12 cellular contexts compared by ENCODE assay signal in the genomic region with DNA sequence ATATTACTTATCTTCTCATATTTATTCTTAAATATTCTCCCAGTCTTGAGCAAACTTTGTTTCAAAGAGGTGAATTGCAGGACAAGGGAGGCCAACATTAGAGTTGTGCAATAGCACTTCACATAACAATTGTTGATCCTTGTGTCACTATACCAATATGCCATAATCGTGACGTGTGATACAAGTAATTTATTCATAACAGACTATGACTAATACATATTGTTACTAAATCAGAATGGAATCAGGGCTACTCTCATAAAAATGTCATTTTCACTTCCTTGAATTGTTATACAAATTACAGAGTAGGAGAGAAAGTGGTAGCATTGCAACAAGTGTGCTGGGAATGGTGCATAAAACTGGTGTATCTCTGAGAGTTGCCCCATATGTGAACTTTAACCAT. TPM values are rescaled to one million over a fixed set of nuclear protein-coding genes. Genes with fewer than 3 reads are reported as not detected.
DNase-seq lines count a peak whose midpoint lies in the region; ATAC-seq, FAIRE-seq and TF ChIP-seq lines count a peak whose summit lies in the region.
"Had no signal": no experiment of that assay in that cellular context is flagged by ENCODE, and none has a peak within 500 bp of the region (broad histone marks: within the 10 kb centered on the region; RNA-seq: fewer than 3 reads in every experiment).

No MANE protein-coding gene starts in this region.

- intact Hi-C loops in Right ventricle myocardium superior (cut with DNase I) (no loop called here), cardiac septum (cut with DNase I) (no loop called here), lower lobe of right lung (cut with DNase I) (no loop called here)

- no peaks in the 10 kb centered on the region for H3K4me1 Mint-ChIP-seq in activated T-cell treated with anti-CD3 and anti-CD28 coated beads, Interleukin-2, amount 50 U/mL, for 72 hours (ENCODE audit: low read depth)

- H3K27me3 Mint-ChIP-seq in activated T-cell treated with anti-CD3 and anti-CD28 coated beads, Interleukin-2, amount 50 U/mL, for 72 hours (ENCODE audit: low read depth) = peaks cover 8% of the 10 kb centered on the region

- TF ChIP-seq CTCF in bronchial epithelial cell (IDR thresholded peaks at IDR 0.05; ENCODE audit: insufficient read depth, low read length, severe bottlenecking) (no peak), lower lobe of right lung (IDR thresholded peaks at IDR 0.05) (no peak)

- H3K4me3 Mint-ChIP-seq in activated T-cell treated with anti-CD3 and anti-CD28 coated beads, Interleukin-2, amount 50 U/mL, for 72 hours = no peak overlapping the region
- H3K4me3 Mint-ChIP-seq: H9 had no signal

- no peak for TF ChIP-seq POLR2A in H54 (IDR thresholded peaks at IDR 0.05; ENCODE audit: low read depth, low read length)

- no peaks in the 10 kb centered on the region for H3K36me3 Mint-ChIP-seq in activated T-cell treated with anti-CD3 and anti-CD28 coated beads, Interleukin-2, amount 50 U/mL, for 72 hours (ENCODE audit: insufficient read depth in 2 of 2)

- FAIRE-seq in bronchial epithelial cell (lab: Jason Lieb, UNC) = no peak
- FAIRE-seq in H54 (lab: Jason Lieb, UNC) = no peak

- H3K27me3 ChIP-seq in bronchial epithelial cell (ENCODE audit: control insufficient read depth, insufficient read depth, low read length) (no peaks in the 10 kb centered on the region), lower lobe of right lung (ENCODE audit: low read depth) (no peaks in the 10 kb centered on the region)
- H3K27me3 ChIP-seq: uterus had no signal

- DNase-seq in Right ventricle myocardium superior (no peak), cardiac septum (ENCODE audit: low spot score) (no peak), bronchial epithelial cell (ENCODE audit: low read depth) (peak; percentile 78), lower lobe of right lung (no peak), NCI-H446 treated with DMSO at 0.1 percent for 48 hours (lab: John Stamatoyannopoulos, UW) (no peak), H54 (ENCODE audit: insufficient read length, low spot score) (no peak), NCI-H524 (lab: John Stamatoyannopoulos, UW) (no peak)
- no peak for DNase-seq in activated T-cell treated with anti-CD3 and anti-CD28 coated beads, Interleukin-2, amount 50 U/mL, for 72 hours
- DNase-seq: activated T-cell treated with anti-CD3 and anti-CD28 coated beads for 4 hours, H9, NCI-H82 had no signal

- no peaks in the 10 kb centered on the region for H3K9me3 ChIP-seq in lower lobe of right lung
- H3K9me3 ChIP-seq: uterus had no signal

- H3K36me3 ChIP-seq in bronchial epithelial cell (ENCODE audit: control insufficient read depth, insufficient read depth, low read length) = no peaks in the 10 kb centered on the region
- no peaks in the 10 kb centered on the region for H3K36me3 ChIP-seq in lower lobe of right lung
- H3K36me3 ChIP-seq: uterus had no signal

- no peaks in the 10 kb centered on the region for H3K9me3 Mint-ChIP-seq in activated T-cell treated with anti-CD3 and anti-CD28 coated beads, Interleukin-2, amount 50 U/mL, for 72 hours
- H3K9me3 Mint-ChIP-seq: H9 had no signal

- H3K27ac ChIP-seq in lower lobe of right lung = no peak overlapping the region

- H3K27ac Mint-ChIP-seq in activated T-cell treated with anti-CD3 and anti-CD28 coated beads, Interleukin-2, amount 50 U/mL, for 72 hours = no peak overlapping the region
- H3K27ac Mint-ChIP-seq: H9 had no signal

- ATAC-seq in Right ventricle myocardium superior (ENCODE audit: poor library complexity) = peak; percentile 51
- peak; percentile 86 to 87 for ATAC-seq in lower lobe of right lung
- no peak for ATAC-seq in activated T-cell treated with anti-CD3 and anti-CD28 coated beads, Interleukin-2, amount 50 U/mL, for 72 hours (replicated peaks in 1 of 2)

- H3K4me3 ChIP-seq in bronchial epithelial cell (ENCODE audit: low read depth, low read length) (no peak overlapping the region), lower lobe of right lung (no peak overlapping the region)
- H3K4me3 ChIP-seq: uterus had no signal

- peaks cover 15% of the 10 kb centered on the region for H3K4me1 ChIP-seq in lower lobe of right lung

RNA-seq across cellular contexts. Expression of a gene that starts 37.2 kb away (rescaled TPM):
- total RNA-seq in Right ventricle myocardium superior = 6.3 TPM
- total RNA-seq in cardiac septum = 7.3 TPM
- total RNA-seq in bronchial epithelial cell = 1.1 and 2.9 TPM in 2 replicates
- total RNA-seq in lower lobe of right lung = 6.3 TPM
- 1 to 10 TPM; 3.2 to 3.4 TPM for total RNA-seq in activated T-cell treated with anti-CD3 and anti-CD28 coated beads, Interleukin-2, amount 50 U/mL, for 72 hours

Comparison
In these comparisons a context has a peak if more than half of its experiments do, and no peak if none do; other contexts are left out.
1. ATAC-seq: peak in Right ventricle myocardium superior (single experiment) and lower lobe of right lung (2 of 2); none in activated T-cell treated with anti-CD3 and anti-CD28 coated beads, Interleukin-2, amount 50 U/mL, for 72 hours (0 of 2).